ENCODE assay signal across 8 cellular contexts in genomic region chrX:21840199-21840557, GRCh38. TPM values are rescaled to one million over a fixed set of nuclear protein-coding genes. Genes with fewer than 3 reads are reported as not detected.
A peak's percentile ranks its signal among the peaks of the same experiment; 100 is the strongest.
DNase-seq lines count a peak whose midpoint lies in the region; ATAC-seq and TF ChIP-seq lines count a peak whose summit lies in the region.

No MANE protein-coding gene starts in this region.

- no peaks in the 10 kb centered on the region for H3K27me3 ChIP-seq in stomach

- peak overlapping the region; percentile 57 to 69 (median 65) for H3K4me3 ChIP-seq in stomach

- no peaks in the 10 kb centered on the region for H3K36me3 Mint-ChIP-seq in activated naive CD8-positive, alpha-beta T cell

- H3K4me1 Mint-ChIP-seq in activated naive CD8-positive, alpha-beta T cell (ENCODE audit: low read depth), result peaks cover 11% of the 10 kb centered on the region

- DNase-seq in activated T-cell treated with anti-CD3 and anti-CD28 coated beads for 48 hours (ENCODE audit: low read depth) (peak; percentile 10), activated T-cell treated with anti-CD3 and anti-CD28 coated beads for 4 hours (no peak), kidney tubule cell (ENCODE audit: low spot score) (peak; percentile 7), stomach (no peak)
- DNase-seq in activated CD8-positive, alpha-beta memory T cell treated with anti-CD3 and anti-CD28 coated beads, Interleukin-2, amount 50 U/mL, for 4 hours, result no peak

- H3K9me3 ChIP-seq in stomach, result peaks cover 0 to 7% (median 0%) of the 10 kb centered on the region in 4 donors

- H3K36me3 ChIP-seq in stomach, result peaks cover 0 to 5% (median 2%) of the 10 kb centered on the region in 4 donors

- TF ChIP-seq CTCF in stomach (IDR thresholded peaks at IDR 0.05), result no peak

- H3K4me3 Mint-ChIP-seq in activated naive CD8-positive, alpha-beta T cell, result peak overlapping the region; percentile 91

- TF ChIP-seq POLR2A in stomach (IDR thresholded peaks at IDR 0.05), result no peak

- H3K27ac Mint-ChIP-seq in activated naive CD8-positive, alpha-beta T cell, result peak overlapping the region; percentile 86

- TF ChIP-seq EP300 in stomach (IDR thresholded peaks at IDR 0.05), result no peak

- peak; percentile 3 for ATAC-seq in HG03521 (IDR thresholded peaks at IDR 0.05; ENCODE audit: unreplicated experiment)
- ATAC-seq in GM18519 (IDR thresholded peaks at IDR 0.05; ENCODE audit: low FRiP score, unreplicated experiment), result no peak

- no peaks in the 10 kb centered on the region for H3K27me3 Mint-ChIP-seq in activated naive CD8-positive, alpha-beta T cell

- H3K9me3 Mint-ChIP-seq in activated naive CD8-positive, alpha-beta T cell (ENCODE audit: low read depth), result no peaks in the 10 kb centered on the region

- intact Hi-C loops in stomach (cut with DNase I; ENCODE audit: low total_unique reads), result no loop called here

- 3 to 45% (median 8%) methylated on average over 7 of the region's 7 CpGs for WGBS in stomach, 5 donors

- H3K4me1 ChIP-seq in stomach, result peaks cover 0 to 10% (median 4%) of the 10 kb centered on the region in 4 donors

- H3K27ac ChIP-seq in stomach, result peak overlapping the region in 4 of 5 donors; percentile 83 to 89 (median 86)

RNA-seq across cellular contexts. Expression of gene MBTPS2, which starts 0.8 kb away (rescaled TPM):
- 10 to 100 TPM in 2 of 5 donors, 1 to 10 TPM in 2, not detected in 1; 1.2 to 20.2 (median 11.6) TPM for total RNA-seq in stomach
- polyA plus RNA-seq in stomach, result 1 to 10 TPM; 1.8 to 2.1 (median 2.0) TPM

RNA-seq across cellular contexts. Expression of gene YY2, which starts 15.6 kb away (rescaled TPM):
- 1 to 10 TPM in 2 of 5 donors, not detected in 3; 1.4 to 5.7 TPM for total RNA-seq in stomach
- polyA plus RNA-seq in stomach, result under 1 TPM; 0.25 to 0.55 (median 0.31) TPM

Comparison
In these comparisons a context has a peak if more than half of its experiments do, and no peak if none do; other contexts are left out.
1. DNase-seq: peak in activated T-cell treated with anti-CD3 and anti-CD28 coated beads for 48 hours (single experiment) and kidney tubule cell (single experiment); none in activated T-cell treated with anti-CD3 and anti-CD28 coated beads for 4 hours (single experiment), stomach (single experiment) and activated CD8-positive, alpha-beta memory T cell treated with anti-CD3 and anti-CD28 coated beads, Interleukin-2, amount 50 U/mL, for 4 hours (single experiment).